Comparison of ENCODE assay signal across 29 cellular contexts in the genomic region with DNA sequence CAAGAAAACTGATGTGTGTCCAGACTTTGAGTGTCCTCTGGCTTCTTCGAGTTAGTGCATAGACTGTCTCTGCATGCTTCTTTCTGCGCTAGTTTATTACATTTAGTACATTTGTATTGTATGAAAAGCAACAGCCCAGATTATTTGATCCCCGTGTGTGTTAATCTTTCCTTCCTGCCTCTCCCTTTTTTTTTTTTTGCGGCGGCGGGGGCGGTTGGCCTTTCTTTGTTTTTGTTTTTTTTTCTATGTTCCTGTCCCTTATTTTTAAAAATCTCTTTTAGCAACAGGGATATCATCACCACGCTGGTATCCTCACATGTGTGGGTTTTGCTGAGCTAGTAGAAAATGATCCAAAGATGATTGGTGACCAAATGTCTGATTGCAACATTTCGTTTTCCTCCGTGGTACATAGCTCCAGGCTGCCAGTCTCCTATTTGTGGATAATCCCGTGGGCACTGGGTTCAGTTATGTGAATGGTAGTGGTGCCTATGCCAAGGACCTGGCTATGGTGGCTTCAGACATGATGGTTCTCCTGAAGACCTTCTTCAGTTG.
"Had no signal": no experiment of that assay in that cellular context is flagged by ENCODE, and none has a peak within 500 bp of the region (broad histone marks: within the 10 kb centered on the region; RNA-seq: fewer than 3 reads in every experiment).

No MANE protein-coding gene starts in this region.

- H3K4me3 Mint-ChIP-seq: activated CD8-positive, alpha-beta T cell treated with anti-CD3 and anti-CD28 coated beads, Interleukin-2, amount 10 ng/mL, durations not matched to agents 7 days and 5 days; activated naive CD8-positive, alpha-beta T cell; activated T-cell treated with anti-CD3 and anti-CD28 coated beads, Interleukin-2, amount 50 U/mL, for 24 hours; activated T-helper 17 cell treated with anti-CD3 and anti-CD28 coated beads, Interleukin-2, amount 50 U/mL, for 72 hours; naive B cell; neural crest cell; stimulated activated effector memory CD8-positive, alpha-beta T cell treated with anti-CD3 and anti-CD28 coated beads, Interleukin-12 subunit alpha, Interleukin-12 subunit beta, amount 100 ng/mL, for 72 hours; stimulated activated naive CD8-positive, alpha-beta T cell treated with anti-CD3 and anti-CD28 coated beads, Interleukin-15, amount 100 ng/mL, for 72 hours; T-helper 1 cell treated with Interleukin-12 subunit alpha and Interleukin-12 subunit beta and Interleukin-4 antibody, amounts not matched to agents 30 μg/mL and 1 μg/mL, for 36 hours had no signal

- H3K27ac Mint-ChIP-seq: activated CD8-positive, alpha-beta T cell treated with anti-CD3 and anti-CD28 coated beads, Interleukin-2, amount 10 ng/mL, durations not matched to agents 7 days and 5 days; activated naive CD8-positive, alpha-beta T cell; activated T-cell treated with anti-CD3 and anti-CD28 coated beads, Interleukin-2, amount 50 U/mL, for 24 hours; activated T-helper 17 cell treated with anti-CD3 and anti-CD28 coated beads, Interleukin-2, amount 50 U/mL, for 72 hours; stimulated activated effector memory CD8-positive, alpha-beta T cell treated with anti-CD3 and anti-CD28 coated beads, Interleukin-12 subunit alpha, Interleukin-12 subunit beta, amount 100 ng/mL, for 72 hours; stimulated activated naive CD8-positive, alpha-beta T cell treated with anti-CD3 and anti-CD28 coated beads, Interleukin-15, amount 100 ng/mL, for 72 hours; T-helper 1 cell treated with Interleukin-12 subunit alpha and Interleukin-12 subunit beta and Interleukin-4 antibody, amounts not matched to agents 30 μg/mL and 1 μg/mL, for 36 hours had no signal

- H3K4me1 Mint-ChIP-seq: activated T-helper 17 cell treated with anti-CD3 and anti-CD28 coated beads, Interleukin-2, amount 50 U/mL, for 72 hours; stimulated activated effector memory CD8-positive, alpha-beta T cell treated with anti-CD3 and anti-CD28 coated beads, Interleukin-12 subunit alpha, Interleukin-12 subunit beta, amount 100 ng/mL, for 72 hours; stimulated activated naive CD8-positive, alpha-beta T cell treated with anti-CD3 and anti-CD28 coated beads, Interleukin-15, amount 100 ng/mL, for 72 hours had no signal

- H3K27ac ChIP-seq: ascending aorta, brain microvascular endothelial cell, gastroesophageal sphincter, heart right ventricle, lower lobe of right lung, tibial artery had no signal

- H3K9me3 Mint-ChIP-seq: activated T-cell treated with anti-CD3 and anti-CD28 coated beads, Interleukin-2, amount 50 U/mL, for 24 hours; activated T-helper 17 cell treated with anti-CD3 and anti-CD28 coated beads, Interleukin-2, amount 50 U/mL, for 72 hours; naive B cell; neural crest cell; stimulated activated effector memory CD8-positive, alpha-beta T cell treated with anti-CD3 and anti-CD28 coated beads, Interleukin-12 subunit alpha, Interleukin-12 subunit beta, amount 100 ng/mL, for 72 hours; stimulated activated naive CD8-positive, alpha-beta T cell treated with anti-CD3 and anti-CD28 coated beads, Interleukin-15, amount 100 ng/mL, for 72 hours; T-helper 1 cell treated with Interleukin-12 subunit alpha and Interleukin-12 subunit beta and Interleukin-4 antibody, amounts not matched to agents 30 μg/mL and 1 μg/mL, for 36 hours had no signal

- DNase-seq: activated CD4-positive, alpha-beta T cell treated with anti-CD3 and anti-CD28 coated beads for 1 hour; activated CD4-positive, alpha-beta T cell treated with anti-CD3 and anti-CD28 coated beads, Interleukin-2, amount 50 U/mL, for 1 hour; activated CD8-positive, alpha-beta T cell treated with anti-CD3 and anti-CD28 coated beads, Interleukin-2, amount 10 ng/mL, durations not matched to agents 7 days and 5 days; activated naive CD4-positive, alpha-beta T cell; activated T-cell treated with anti-CD3 and anti-CD28 coated beads, Interleukin-2, amount 50 U/mL, for 24 hours; brain microvascular endothelial cell; caudate nucleus; dermis blood vessel endothelial cell; effector memory CD4-positive, alpha-beta T cell; heart right ventricle; kidney; lower lobe of right lung; mesendoderm; naive B cell; small intestine; stimulated activated CD4-positive, alpha-beta T cell treated with anti-CD3 and anti-CD28 coated beads, Interleukin-2, amount 100 ng/mL, for 24 hours; stimulated activated naive CD8-positive, alpha-beta T cell treated with anti-CD3 and anti-CD28 coated beads, Interleukin-15, amount 100 ng/mL, for 72 hours; T1000; tibial artery had no signal

- H3K4me3 ChIP-seq: adrenal gland, ascending aorta, gastroesophageal sphincter, heart right ventricle, lower lobe of right lung, tibial artery had no signal

- ATAC-seq: activated CD8-positive, alpha-beta T cell treated with anti-CD3 and anti-CD28 coated beads, Interleukin-2, amount 10 ng/mL, durations not matched to agents 7 days and 5 days; activated T-helper 17 cell treated with anti-CD3 and anti-CD28 coated beads, Interleukin-2, amount 50 U/mL, for 72 hours; esophagus mucosa; gastroesophageal sphincter; heart right ventricle; lower lobe of right lung; sciatic nerve; stimulated activated effector memory CD8-positive, alpha-beta T cell treated with anti-CD3 and anti-CD28 coated beads, Interleukin-12 subunit alpha, Interleukin-12 subunit beta, amount 100 ng/mL, for 72 hours; stimulated activated naive CD8-positive, alpha-beta T cell treated with anti-CD3 and anti-CD28 coated beads, Interleukin-15, amount 100 ng/mL, for 72 hours had no signal

- H3K9me3 ChIP-seq: adrenal gland, ascending aorta, gastroesophageal sphincter, heart right ventricle, lower lobe of right lung, tibial artery had no signal

- H3K27me3 Mint-ChIP-seq: activated naive CD8-positive, alpha-beta T cell; activated T-cell treated with anti-CD3 and anti-CD28 coated beads, Interleukin-2, amount 50 U/mL, for 24 hours; activated T-helper 17 cell treated with anti-CD3 and anti-CD28 coated beads, Interleukin-2, amount 50 U/mL, for 72 hours; naive B cell; stimulated activated naive CD8-positive, alpha-beta T cell treated with anti-CD3 and anti-CD28 coated beads, Interleukin-15, amount 100 ng/mL, for 72 hours had no signal

- H3K4me1 ChIP-seq: ascending aorta, gastroesophageal sphincter had no signal

- H3K27me3 ChIP-seq: adrenal gland, ascending aorta, brain microvascular endothelial cell, gastroesophageal sphincter, heart right ventricle, tibial artery had no signal
